ENCODE assay signal across 27 cellular contexts in genomic region chr1:110241516-110241915, GRCh38.
"Had no signal": no experiment of that assay in that cellular context is flagged by ENCODE, and none has a peak within 500 bp of the region (broad histone marks: within the 10 kb centered on the region; RNA-seq: fewer than 3 reads in every experiment).

No MANE protein-coding gene starts in this region.

- H3K27me3 Mint-ChIP-seq: activated CD4-positive, alpha-beta memory T cell treated with anti-CD3 and anti-CD28 coated beads for 36 hours; activated naive CD4-positive, alpha-beta T cell treated with anti-CD3 and anti-CD28 coated beads, Interleukin-2, amount 50 U/mL, for 24 hours had no signal

- H3K27ac ChIP-seq: gastrocnemius medialis, stomach, thyroid gland, vagina had no signal

- ATAC-seq: activated naive CD8-positive, alpha-beta T cell treated with anti-CD3 and anti-CD28 coated beads, Interleukin-2, amount 50 U/mL, for 24 hours; activated T-cell treated with anti-CD3 and anti-CD28 coated beads, Interleukin-2, amount 50 U/mL, for 4 hours; gastrocnemius medialis; left ventricle myocardium superior; mucosa of descending colon; sciatic nerve; stimulated activated effector memory CD8-positive, alpha-beta T cell treated with anti-CD3 and anti-CD28 coated beads, Interleukin-12 subunit alpha, Interleukin-12 subunit beta, amount 100 ng/mL, for 72 hours had no signal

- DNase-seq: activated CD4-positive, alpha-beta memory T cell treated with anti-CD3 and anti-CD28 coated beads for 36 hours; activated CD4-positive, alpha-beta T cell treated with anti-CD3 and anti-CD28 coated beads for 48 hours; activated naive CD8-positive, alpha-beta T cell treated with anti-CD3 and anti-CD28 coated beads, Interleukin-2, amount 50 U/mL, for 24 hours; activated T-cell treated with anti-CD3 and anti-CD28 coated beads, Interleukin-2, amount 50 U/mL, for 4 hours; amygdala; caudate nucleus; erythroblast; gastrocnemius medialis; glutamatergic neuron; islet precursor cell; left ventricle myocardium superior; mucosa of descending colon; retina; stimulated activated CD4-positive, alpha-beta T cell treated with anti-CD3 and anti-CD28 coated beads, Interleukin-12 subunit alpha, Interleukin-12 subunit beta, amount 100 ng/mL, for 4 hours; stimulated activated CD4-positive, alpha-beta T cell treated with anti-CD3 and anti-CD28 coated beads, Interleukin-4, amount 100 ng/mL, for 24 hours; stomach; thyroid gland; upper lobe of left lung had no signal

- H3K4me3 Mint-ChIP-seq: activated CD4-positive, alpha-beta memory T cell treated with anti-CD3 and anti-CD28 coated beads for 36 hours; activated naive CD4-positive, alpha-beta T cell treated with anti-CD3 and anti-CD28 coated beads, Interleukin-2, amount 50 U/mL, for 24 hours; activated naive CD8-positive, alpha-beta T cell treated with anti-CD3 and anti-CD28 coated beads, Interleukin-2, amount 50 U/mL, for 24 hours; activated T-cell treated with anti-CD3 and anti-CD28 coated beads, Interleukin-2, amount 50 U/mL, for 4 hours; dendritic cell treated with granulocyte-macrophage colony-stimulating factor and Interleukin-4, amounts not matched to agents 40 ng/mL and 50 ng/mL, for 4 days; natural killer cell treated with Interleukin-12 subunit alpha and Interleukin-12 subunit beta and Interleukin-15 and Interleukin-18, amount 100 ng/mL, for 72 hours; stimulated activated effector memory CD8-positive, alpha-beta T cell treated with anti-CD3 and anti-CD28 coated beads, Interleukin-12 subunit alpha, Interleukin-12 subunit beta, amount 100 ng/mL, for 72 hours had no signal

- H3K36me3 Mint-ChIP-seq: natural killer cell treated with Interleukin-12 subunit alpha and Interleukin-12 subunit beta and Interleukin-15 and Interleukin-18, amount 100 ng/mL, for 72 hours; stimulated activated effector memory CD8-positive, alpha-beta T cell treated with anti-CD3 and anti-CD28 coated beads, Interleukin-12 subunit alpha, Interleukin-12 subunit beta, amount 100 ng/mL, for 72 hours had no signal

- H3K4me3 ChIP-seq: gastrocnemius medialis, mucosa of descending colon, skin epidermis, stomach, thyroid gland, upper lobe of left lung, vagina had no signal

- H3K27me3 ChIP-seq: stomach, thyroid gland, upper lobe of left lung, vagina had no signal

- H3K27ac Mint-ChIP-seq: activated CD4-positive, alpha-beta memory T cell treated with anti-CD3 and anti-CD28 coated beads for 36 hours; activated naive CD8-positive, alpha-beta T cell treated with anti-CD3 and anti-CD28 coated beads, Interleukin-2, amount 50 U/mL, for 24 hours; activated T-helper 2 cell treated with anti-CD3 and anti-CD28 coated beads, Interferon-gamma antibody, Interleukin-2, Interleukin-4, amounts not matched to agents 10 μg/mL and 5 μg/mL and 100 μg/mL, durations not matched to agents 14 hours and 24 hours and 36 hours; dendritic cell treated with granulocyte-macrophage colony-stimulating factor and Interleukin-4, amounts not matched to agents 40 ng/mL and 50 ng/mL, for 4 days; natural killer cell treated with Interleukin-12 subunit alpha and Interleukin-12 subunit beta and Interleukin-15 and Interleukin-18, amount 100 ng/mL, for 72 hours; progenitor cell of endocrine pancreas; stimulated activated effector memory CD8-positive, alpha-beta T cell treated with anti-CD3 and anti-CD28 coated beads, Interleukin-12 subunit alpha, Interleukin-12 subunit beta, amount 100 ng/mL, for 72 hours had no signal

- H3K4me1 ChIP-seq: thyroid gland had no signal

- H3K9me3 Mint-ChIP-seq: activated CD4-positive, alpha-beta memory T cell treated with anti-CD3 and anti-CD28 coated beads for 36 hours; activated naive CD4-positive, alpha-beta T cell treated with anti-CD3 and anti-CD28 coated beads, Interleukin-2, amount 50 U/mL, for 24 hours; activated naive CD8-positive, alpha-beta T cell treated with anti-CD3 and anti-CD28 coated beads, Interleukin-2, amount 50 U/mL, for 24 hours; activated T-cell treated with anti-CD3 and anti-CD28 coated beads, Interleukin-2, amount 50 U/mL, for 4 hours; activated T-helper 2 cell treated with anti-CD3 and anti-CD28 coated beads, Interferon-gamma antibody, Interleukin-2, Interleukin-4, amounts not matched to agents 10 μg/mL and 5 μg/mL and 100 μg/mL, durations not matched to agents 14 hours and 24 hours and 36 hours; dendritic cell treated with granulocyte-macrophage colony-stimulating factor and Interleukin-4, amounts not matched to agents 40 ng/mL and 50 ng/mL, for 4 days; natural killer cell treated with Interleukin-12 subunit alpha and Interleukin-12 subunit beta and Interleukin-15 and Interleukin-18, amount 100 ng/mL, for 72 hours; stimulated activated effector memory CD8-positive, alpha-beta T cell treated with anti-CD3 and anti-CD28 coated beads, Interleukin-12 subunit alpha, Interleukin-12 subunit beta, amount 100 ng/mL, for 72 hours had no signal
